In genomic region chr10:44295619-44296222, GRCh38 we compare ENCODE assay signal across 1 cellular context.
TF ChIP-seq lines count a peak whose summit lies in the region.

No MANE protein-coding gene starts in this region.

TF ChIP-seq in H1, 55 proteins besides CTCF, POLR2A, EP300 and RAD21:
- TF ChIP-seq, protein P1, sequence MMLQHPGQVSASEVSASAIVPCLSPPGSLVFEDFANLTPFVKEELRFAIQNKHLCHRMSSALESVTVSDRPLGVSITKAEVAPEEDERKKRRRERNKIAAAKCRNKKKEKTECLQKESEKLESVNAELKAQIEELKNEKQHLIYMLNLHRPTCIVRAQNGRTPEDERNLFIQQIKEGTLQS (IDR thresholded peaks at IDR 0.05; ENCODE audit: insufficient read depth, low read depth, low read length): no peak
- TF ChIP-seq GTF2F1 (IDR thresholded peaks at IDR 0.05; ENCODE audit: borderline replicate concordance, low read depth, low read length) (no peak), KDM5A (IDR thresholded peaks at IDR 0.05; ENCODE audit: low read length) (no peak), SAP30 (IDR thresholded peaks at IDR 0.05; ENCODE audit: insufficient read depth, insufficient replicate concordance, low read length) (no peak), SIRT6 (IDR thresholded peaks at IDR 0.05; ENCODE audit: low read length) (no peak), RFX5 (IDR thresholded peaks at IDR 0.05; ENCODE audit: borderline replicate concordance, low read depth, low read length) (no peak), TCF12 (IDR thresholded peaks at IDR 0.05; ENCODE audit: low read depth, low read length) (no peak), E2F6 (IDR thresholded peaks at IDR 0.05) (no peak), TAF1 (IDR thresholded peaks at IDR 0.05; ENCODE audit: low read depth, low read length) (no peak), SP1 (IDR thresholded peaks at IDR 0.05; ENCODE audit: low read depth, low read length) (no peak), TAF7 (optimal IDR thresholded peaks at IDR 0.05; ENCODE audit: borderline replicate concordance, low read depth, low read length) (no peak), FOSL1 (IDR thresholded peaks at IDR 0.05; ENCODE audit: insufficient read depth, low read depth, low read length) (no peak), CREB1 (IDR thresholded peaks at IDR 0.05) (no peak)
- TF ChIP-seq, protein P2, sequence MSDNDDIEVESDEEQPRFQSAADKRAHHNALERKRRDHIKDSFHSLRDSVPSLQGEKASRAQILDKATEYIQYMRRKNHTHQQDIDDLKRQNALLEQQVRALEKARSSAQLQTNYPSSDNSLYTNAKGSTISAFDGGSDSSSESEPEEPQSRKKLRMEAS (IDR thresholded peaks at IDR 0.05): no peak
